Comparison of ENCODE assay signal across 20 cellular contexts in the genomic region with DNA sequence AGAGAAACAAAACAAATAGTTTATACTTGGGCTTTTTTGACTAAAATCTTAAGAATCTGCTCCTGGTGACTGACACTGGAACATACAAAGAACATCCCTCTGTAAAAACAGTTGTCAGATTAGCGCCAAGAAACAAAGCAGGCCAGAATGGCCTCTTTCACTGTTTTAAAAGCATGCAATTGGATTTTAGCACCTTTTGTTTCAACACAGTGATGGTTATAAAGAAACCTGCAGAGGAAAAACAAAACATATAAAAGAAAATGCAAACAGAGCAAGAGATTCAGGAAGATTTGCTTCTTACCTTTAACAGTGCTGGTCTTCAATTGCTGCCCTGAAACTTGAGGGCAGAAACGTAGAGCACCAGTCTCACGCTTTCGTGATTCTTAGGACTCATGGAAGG.
DNase-seq lines count a peak whose midpoint lies in the region; ATAC-seq, FAIRE-seq and TF ChIP-seq lines count a peak whose summit lies in the region.
"Had no signal": no experiment of that assay in that cellular context is flagged by ENCODE, and none has a peak within 500 bp of the region (broad histone marks: within the 10 kb centered on the region; RNA-seq: fewer than 3 reads in every experiment).

No MANE protein-coding gene starts in this region.

- no peaks in the 10 kb centered on the region for H3K23me2 ChIP-seq in H1 (ENCODE audit: low read depth, low read length)

- peak overlapping the region; percentile 72; the same call in 1 of the 2 replicates for H2AFZ ChIP-seq in GM23338
- H2AFZ ChIP-seq in H1 (ENCODE audit: low read length) = peak overlapping the region; percentile 83; the same call in 1 of the 2 replicates
- no peak overlapping the region for H2AFZ ChIP-seq in neural progenitor cell (replicated peaks)

- no peak overlapping the region for H3K4ac ChIP-seq in H1 (replicated peaks; ENCODE audit: insufficient read length, low read depth, low read length)

- H3K27ac Mint-ChIP-seq in GM23338 (no peak overlapping the region), neural progenitor cell (no peak overlapping the region)
- no peak overlapping the region for H3K27ac Mint-ChIP-seq in activated CD8-positive, alpha-beta T cell treated with anti-CD3 and anti-CD28 coated beads for 36 hours
- H3K27ac Mint-ChIP-seq: CD14-positive monocyte; CD4-positive, alpha-beta memory T cell had no signal

- TF ChIP-seq RAD21 in H1 (IDR thresholded peaks at IDR 0.05 in 1 of 2, conservative IDR thresholded peaks at IDR 0.05 in 1 of 2; ENCODE audit: low read depth in 2 of 2, low read length in 2 of 2) = no peak

- H3K9me3 ChIP-seq in HUES64 (ENCODE audit: insufficient read depth, low read depth, low read length) (no peaks in the 10 kb centered on the region), H1 (ENCODE audit: insufficient read depth in 2 of 2, low read depth in 1 of 2, low read length in 1 of 2) (no peaks in the 10 kb centered on the region), neural progenitor cell (ENCODE audit: low read depth) (no peaks in the 10 kb centered on the region), mucosa of descending colon (peaks cover 5% of the 10 kb centered on the region)
- H3K9me3 ChIP-seq: A549, BLaER1, HAP-1 had no signal

- H2AK5ac ChIP-seq in H1 (ENCODE audit: low read depth, low read length) = 0 out of 2 replicates have a peak overlapping the region, but pooled peaks have one; percentile 46

- POLR2A ChIA-PET in H1 (lab: Charles Lee; ENCODE audit: partially characterized antibody) = no interaction called here
- POLR2A ChIA-PET in activated CD8-positive, alpha-beta T cell treated with anti-CD3 and anti-CD28 coated beads for 36 hours (lab: Charles Lee) = no interaction called here

- peak overlapping the region; percentile 61; the same call in 1 of the 2 replicates for H2BK12ac ChIP-seq in H1 (ENCODE audit: low read depth, low read length)

- H3K9ac ChIP-seq in HUES64 (ENCODE audit: low read depth, low read length) = peak overlapping the region; percentile 48; the same call in 1 of the 2 replicates
- no peak overlapping the region for H3K9ac ChIP-seq in H1 (replicated peaks in 1 of 4; ENCODE audit: extremely low read depth in 1 of 4, low read depth in 3 of 4, low read length in 3 of 4)
- H3K9ac ChIP-seq in neural progenitor cell = no peak overlapping the region
- H3K9ac ChIP-seq: BLaER1 had no signal

- no peaks in the 10 kb centered on the region for H3K9me2 ChIP-seq in GM23338 (ENCODE audit: insufficient read depth)

- DNase-seq in GM23338 (ENCODE audit: low spot score) = no peak
- no peak for DNase-seq in H1 (ENCODE audit: low read depth in 1 of 2, low spot score in 2 of 2)
- peak; percentile 68 for DNase-seq in neural progenitor cell (ENCODE audit: low spot score)
- no peak for DNase-seq in mucosa of descending colon
- no peak for DNase-seq in activated CD8-positive, alpha-beta T cell treated with anti-CD3 and anti-CD28 coated beads for 36 hours
- DNase-seq in MV-4-11 (lab: John Stamatoyannopoulos, UW) = no peak
- DNase-seq: CD4-positive, alpha-beta memory T cell; DMS153; DMS79; GDM1; GOT3 had no signal

- H3K4me2 ChIP-seq in GM23338 (no peak overlapping the region), H1 (ENCODE audit: insufficient read depth in 1 of 2, low read depth in 2 of 2, low read length in 2 of 2) (peak overlapping the region; percentile 18 to 47; a peak in 3 of 4 replicates), neural progenitor cell (peak overlapping the region; percentile 58)
- H3K4me2 ChIP-seq: A549, BLaER1 had no signal

- H3K27ac ChIP-seq in GM23338 (ENCODE audit: low read depth) = no peak overlapping the region
- H3K27ac ChIP-seq in HUES64 (ENCODE audit: low read depth, low read length) = no peak overlapping the region; the same call in 1 of the 2 replicates
- no peak overlapping the region for H3K27ac ChIP-seq in H1 (ENCODE audit: low read depth, low read length)
- no peak overlapping the region for H3K27ac ChIP-seq in neural progenitor cell
- H3K27ac ChIP-seq: 22Rv1, A549, BLaER1, HL-60 had no signal

- no peaks in the 10 kb centered on the region for H3F3A ChIP-seq in GM23338 (replicated peaks; ENCODE audit: low read depth)
- peaks cover 26% of the 10 kb centered on the region for H3F3A ChIP-seq in neural progenitor cell (ENCODE audit: low read depth)

- FAIRE-seq in H1 (lab: Jason Lieb, UNC) = no peak
- FAIRE-seq: A549, GM12892, GM18507 had no signal

- ATAC-seq in GM23338 (peak; percentile 77), mucosa of descending colon (no peak)
- no peak for ATAC-seq in activated CD8-positive, alpha-beta T cell treated with anti-CD3 and anti-CD28 coated beads for 36 hours
- ATAC-seq: A549 had no signal

- TF ChIP-seq EP300 in H1 (IDR thresholded peaks at IDR 0.05; ENCODE audit: borderline replicate concordance in 1 of 2, low read depth in 2 of 2, low read length in 2 of 2) = no peak

- H4K20me1 ChIP-seq in GM23338 (replicated peaks; ENCODE audit: insufficient read depth) (no peaks in the 10 kb centered on the region), H1 (replicated peaks in 1 of 2; ENCODE audit: control insufficient read depth in 1 of 2, insufficient read depth in 2 of 2, low read length in 2 of 2) (no peaks in the 10 kb centered on the region), neural progenitor cell (ENCODE audit: low read depth) (peaks cover 4% of the 10 kb centered on the region)
- H4K20me1 ChIP-seq: BLaER1 had no signal

- no peaks in the 10 kb centered on the region for H3K36me3 ChIP-seq in GM23338 (ENCODE audit: insufficient read depth)
- no peaks in the 10 kb centered on the region for H3K36me3 ChIP-seq in HUES64 (ENCODE audit: insufficient read depth, low read length)
- no peaks in the 10 kb centered on the region for H3K36me3 ChIP-seq in H1 (ENCODE audit: control insufficient read depth in 2 of 4, insufficient read depth in 4 of 4, low read length in 3 of 4)
- H3K36me3 ChIP-seq in neural progenitor cell = no peaks in the 10 kb centered on the region
- no peaks in the 10 kb centered on the region for H3K36me3 ChIP-seq in mucosa of descending colon (ENCODE audit: low read depth)
- H3K36me3 ChIP-seq: BLaER1, HAP-1 had no signal

- H3K4me1 ChIP-seq in GM23338 (ENCODE audit: insufficient read depth) (no peaks in the 10 kb centered on the region), HUES64 (ENCODE audit: insufficient read depth, low read length) (peaks cover 16% of the 10 kb centered on the region), H1 (replicated peaks in 1 of 4; ENCODE audit: control insufficient read depth in 3 of 4, insufficient read depth in 4 of 4, low read length in 3 of 4) (peaks cover 0 to 5% (median 0%) of the 10 kb centered on the region in 4 experiments; a peak in 2 of 7 replicates), neural progenitor cell (peaks cover 14% of the 10 kb centered on the region), mucosa of descending colon (ENCODE audit: low read depth) (no peaks in the 10 kb centered on the region)
- H3K4me1 ChIP-seq: A549, BLaER1, HAP-1 had no signal

- TF ChIP-seq CTCF in GM23338 (conservative IDR thresholded peaks at IDR 0.05; ENCODE audit: low read depth in 2 of 2) = no peak
- no peak for TF ChIP-seq CTCF in H1 (IDR thresholded peaks at IDR 0.05; ENCODE audit: control extremely low read depth in 1 of 3, insufficient read depth in 1 of 3, low read depth in 1 of 3, low read length in 3 of 3)
- TF ChIP-seq CTCF in neural progenitor cell (IDR thresholded peaks at IDR 0.05) = no peak
- no peak for TF ChIP-seq CTCF in mucosa of descending colon (IDR thresholded peaks at IDR 0.05)
- no peak for TF ChIP-seq CTCF in activated CD8-positive, alpha-beta T cell treated with anti-CD3 and anti-CD28 coated beads for 36 hours (IDR thresholded peaks at IDR 0.05)

- no peak overlapping the region for H3K14ac ChIP-seq in H1 (ENCODE audit: insufficient read length)

- no peak overlapping the region for H2BK15ac ChIP-seq in H1 (ENCODE audit: low read length)

- no peak overlapping the region for H3K4me3 ChIP-seq in GM23338
- H3K4me3 ChIP-seq in HUES64 (ENCODE audit: low read length) = no peak overlapping the region
- H3K4me3 ChIP-seq in H1 (ENCODE audit: extremely low read depth in 1 of 4, insufficient read depth in 2 of 4, low read depth in 3 of 4, low read length in 4 of 4) = no peak overlapping the region
- no peak overlapping the region for H3K4me3 ChIP-seq in neural progenitor cell
- no peak overlapping the region for H3K4me3 ChIP-seq in mucosa of descending colon
- H3K4me3 ChIP-seq: A549, BLaER1, HAP-1 had no signal

- H3K79me1 ChIP-seq in H1 (ENCODE audit: low read depth, low read length) = no peaks in the 10 kb centered on the region

- no peaks in the 10 kb centered on the region for H3K79me2 ChIP-seq in GM23338 (replicated peaks; ENCODE audit: insufficient read depth)
- no peaks in the 10 kb centered on the region for H3K79me2 ChIP-seq in H1 (ENCODE audit: control insufficient read depth in 1 of 2, insufficient read depth in 2 of 2, low read length in 2 of 2)
- no peaks in the 10 kb centered on the region for H3K79me2 ChIP-seq in neural progenitor cell (ENCODE audit: low read depth)

- no peak overlapping the region for H2BK120ac ChIP-seq in H1 (replicated peaks; ENCODE audit: low read depth, low read length)

- no peak overlapping the region for H4K8ac ChIP-seq in H1 (ENCODE audit: extremely low read depth, insufficient read depth, low read length)

- H4K91ac ChIP-seq in H1 (replicated peaks; ENCODE audit: insufficient read length, low read length) = no peak overlapping the region

- WGBS in HUES64 = 51% methylated on average over 4 of the region's 4 CpGs
- WGBS in H1 (ENCODE audit: extremely low coverage in 1 of 2, insufficient coverage in 1 of 2, insufficient read length in 1 of 2, insufficient replicate concordance in 2 of 2, low coverage in 1 of 2, low lambda C conversion rate in 2 of 2, missing lambda C conversion rate in 1 of 2), 2 experiments = 75% methylated on average over 4 of the region's 4 CpGs; no CpG with 5 or more reads in 1 of the 2 experiments

- H3K36me3 Mint-ChIP-seq in GM23338 (ENCODE audit: low read depth) (no peaks in the 10 kb centered on the region), neural progenitor cell (no peaks in the 10 kb centered on the region)
- no peaks in the 10 kb centered on the region for H3K36me3 Mint-ChIP-seq in activated CD8-positive, alpha-beta T cell treated with anti-CD3 and anti-CD28 coated beads for 36 hours (ENCODE audit: low read depth)
- H3K36me3 Mint-ChIP-seq: CD14-positive monocyte; CD4-positive, alpha-beta memory T cell had no signal

- TF ChIP-seq POLR2A in H1 (IDR thresholded peaks at IDR 0.05; ENCODE audit: control extremely low read depth in 1 of 2, low read depth in 2 of 2, low read length in 2 of 2) = no peak

- intact Hi-C loops in mucosa of descending colon (cut with DNase I, micrococcal nuclease) = no loop called here
- intact Hi-C loops in activated CD8-positive, alpha-beta T cell treated with anti-CD3 and anti-CD28 coated beads for 36 hours (cut with micrococcal nuclease) = no loop called here

- H3K27me3 ChIP-seq in GM23338 (ENCODE audit: insufficient read depth) (no peaks in the 10 kb centered on the region), HUES64 (ENCODE audit: insufficient read depth, low read length) (peaks cover 9% of the 10 kb centered on the region; the same call in 1 of the 2 replicates), H1 (replicated peaks in 1 of 4; ENCODE audit: control insufficient read depth in 3 of 4, extremely low read depth in 1 of 4, insufficient read depth in 3 of 4, low read length in 3 of 4) (no peaks in the 10 kb centered on the region), neural progenitor cell (peaks cover 58% of the 10 kb centered on the region)
- H3K27me3 ChIP-seq: BLaER1 had no signal

- no peak overlapping the region for H3K4me3 Mint-ChIP-seq in GM23338
- H3K4me3 Mint-ChIP-seq in neural progenitor cell = no peak overlapping the region
- no peak overlapping the region for H3K4me3 Mint-ChIP-seq in activated CD8-positive, alpha-beta T cell treated with anti-CD3 and anti-CD28 coated beads for 36 hours
- H3K4me3 Mint-ChIP-seq: CD14-positive monocyte; CD4-positive, alpha-beta memory T cell had no signal

- no peaks in the 10 kb centered on the region for H3K9me3 Mint-ChIP-seq in GM23338
- H3K9me3 Mint-ChIP-seq in neural progenitor cell = no peaks in the 10 kb centered on the region
- H3K9me3 Mint-ChIP-seq in activated CD8-positive, alpha-beta T cell treated with anti-CD3 and anti-CD28 coated beads for 36 hours = peaks cover 2% of the 10 kb centered on the region

- H3K56ac ChIP-seq in H1 (replicated peaks; ENCODE audit: insufficient read length, low read depth, low read length) = no peak overlapping the region

- H3K27me3 Mint-ChIP-seq in GM23338 (ENCODE audit: insufficient read depth, low read depth, poor library complexity) (no peaks in the 10 kb centered on the region), neural progenitor cell (ENCODE audit: insufficient read depth, low read depth) (no peaks in the 10 kb centered on the region)
- H3K27me3 Mint-ChIP-seq in activated CD8-positive, alpha-beta T cell treated with anti-CD3 and anti-CD28 coated beads for 36 hours = no peaks in the 10 kb centered on the region
- H3K27me3 Mint-ChIP-seq: CD4-positive, alpha-beta memory T cell had no signal

- CTCF ChIA-PET in H1 (lab: Charles Lee; ENCODE audit: partially characterized antibody) = interaction anchor here (0.8 kb wide), 1 partner anchor 9 kb away, joined by 3 read pairs; no protein-coding TSS in a partner anchor
- CTCF ChIA-PET in activated CD8-positive, alpha-beta T cell treated with anti-CD3 and anti-CD28 coated beads for 36 hours (lab: Charles Lee) = no interaction called here

- H3K4me1 Mint-ChIP-seq in GM23338 (peaks cover 12% of the 10 kb centered on the region), neural progenitor cell (peaks cover 2% of the 10 kb centered on the region)
- no peaks in the 10 kb centered on the region for H3K4me1 Mint-ChIP-seq in activated CD8-positive, alpha-beta T cell treated with anti-CD3 and anti-CD28 coated beads for 36 hours (ENCODE audit: low read depth)
- H3K4me1 Mint-ChIP-seq: CD14-positive monocyte; CD4-positive, alpha-beta memory T cell had no signal

- H4K5ac ChIP-seq in H1 (ENCODE audit: insufficient read length, low read depth, low read length) = no peak overlapping the region

- peak overlapping the region; percentile 79; the same call in 1 of the 2 replicates for H3K18ac ChIP-seq in H1 (ENCODE audit: extremely low read depth, low read length)

- H3K23ac ChIP-seq in H1 (ENCODE audit: insufficient read length) = no peak overlapping the region

- no peak overlapping the region for H2BK20ac ChIP-seq in H1 (ENCODE audit: low read length)

- no peak overlapping the region for H2BK5ac ChIP-seq in H1 (ENCODE audit: low read depth, low read length)
